1 cellular context compared by ENCODE assay signal in the genomic region with DNA sequence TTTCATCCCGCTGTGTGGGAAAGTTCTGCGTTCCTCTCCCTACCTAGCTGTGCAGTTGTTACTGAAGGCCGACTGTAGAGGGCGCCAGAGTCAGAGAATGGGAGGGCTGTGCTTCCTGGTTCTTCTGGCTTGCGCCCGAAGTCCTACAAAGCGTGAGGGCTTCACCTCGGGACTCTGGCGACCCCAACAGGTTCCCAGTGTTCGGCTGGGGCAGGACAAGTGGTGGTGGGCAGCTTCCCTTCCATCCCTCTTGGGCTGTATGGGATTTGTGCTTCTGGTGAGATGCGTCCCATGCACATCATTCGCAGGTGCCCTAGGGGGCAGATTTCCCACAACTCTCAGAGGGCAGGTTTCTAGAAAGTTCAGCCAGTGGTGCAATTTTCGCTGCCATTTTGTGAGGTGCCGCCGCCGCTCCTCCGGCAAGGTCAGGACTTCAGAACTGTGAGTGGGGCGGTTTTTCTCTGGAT.
TF ChIP-seq lines count a peak whose summit lies in the region.

No MANE protein-coding gene starts in this region.

TF ChIP-seq in GM23338, 12 proteins besides CTCF, POLR2A, EP300 and RAD21 (continued from another document):
- TF ChIP-seq ZNF462 (CRISPR knock-in tag; IDR thresholded peaks at IDR 0.05) = 0 out of 2 replicates have a peak, but pooled peaks have one; percentile 46
